1 cellular context compared by ENCODE assay signal in the genomic region with DNA sequence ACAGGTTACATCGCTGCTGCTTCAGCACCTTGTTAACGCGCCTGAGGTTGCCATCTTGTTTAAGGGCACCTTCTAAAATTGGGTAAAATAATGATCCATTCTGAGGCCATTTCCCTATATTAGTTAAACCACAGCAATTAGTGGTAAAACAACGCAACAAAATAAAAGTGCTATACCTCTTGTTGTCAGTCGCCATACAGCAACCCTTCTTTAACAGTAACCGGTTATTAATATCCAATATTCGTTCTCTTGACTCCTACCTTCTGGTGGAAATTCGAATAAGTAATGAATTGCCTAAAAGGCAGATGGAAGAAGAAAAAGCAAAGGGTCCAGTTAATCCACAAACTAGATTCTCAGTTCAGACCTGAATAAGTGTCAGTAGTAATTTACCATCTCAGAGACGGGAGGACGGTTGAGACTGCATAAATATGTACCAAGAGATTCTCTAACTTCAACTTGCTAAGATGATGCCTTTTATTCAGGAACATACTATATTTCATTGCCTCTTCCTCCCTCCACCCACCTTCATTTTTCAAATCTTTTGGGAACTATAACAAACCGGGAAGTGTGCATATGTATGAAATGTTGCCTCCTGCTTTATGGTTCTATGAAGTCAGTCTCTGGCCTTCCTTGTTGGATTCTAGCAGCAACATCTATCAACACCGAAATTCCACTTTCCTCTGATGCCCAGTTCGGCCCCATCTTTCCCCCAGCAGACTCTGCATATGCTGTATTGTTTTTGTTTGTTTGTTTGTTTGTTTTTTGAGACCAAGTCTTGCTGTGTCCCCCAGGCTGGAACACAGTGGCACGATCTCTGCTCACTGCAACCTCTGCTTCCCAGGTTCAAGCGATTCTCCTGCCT.
TF ChIP-seq lines count a peak whose summit lies in the region.

No MANE protein-coding gene starts in this region.

TF ChIP-seq in HepG2, 621 proteins besides CTCF, POLR2A, EP300 and RAD21 (continued from another document and continues in another):
- TF ChIP-seq, protein P1, sequence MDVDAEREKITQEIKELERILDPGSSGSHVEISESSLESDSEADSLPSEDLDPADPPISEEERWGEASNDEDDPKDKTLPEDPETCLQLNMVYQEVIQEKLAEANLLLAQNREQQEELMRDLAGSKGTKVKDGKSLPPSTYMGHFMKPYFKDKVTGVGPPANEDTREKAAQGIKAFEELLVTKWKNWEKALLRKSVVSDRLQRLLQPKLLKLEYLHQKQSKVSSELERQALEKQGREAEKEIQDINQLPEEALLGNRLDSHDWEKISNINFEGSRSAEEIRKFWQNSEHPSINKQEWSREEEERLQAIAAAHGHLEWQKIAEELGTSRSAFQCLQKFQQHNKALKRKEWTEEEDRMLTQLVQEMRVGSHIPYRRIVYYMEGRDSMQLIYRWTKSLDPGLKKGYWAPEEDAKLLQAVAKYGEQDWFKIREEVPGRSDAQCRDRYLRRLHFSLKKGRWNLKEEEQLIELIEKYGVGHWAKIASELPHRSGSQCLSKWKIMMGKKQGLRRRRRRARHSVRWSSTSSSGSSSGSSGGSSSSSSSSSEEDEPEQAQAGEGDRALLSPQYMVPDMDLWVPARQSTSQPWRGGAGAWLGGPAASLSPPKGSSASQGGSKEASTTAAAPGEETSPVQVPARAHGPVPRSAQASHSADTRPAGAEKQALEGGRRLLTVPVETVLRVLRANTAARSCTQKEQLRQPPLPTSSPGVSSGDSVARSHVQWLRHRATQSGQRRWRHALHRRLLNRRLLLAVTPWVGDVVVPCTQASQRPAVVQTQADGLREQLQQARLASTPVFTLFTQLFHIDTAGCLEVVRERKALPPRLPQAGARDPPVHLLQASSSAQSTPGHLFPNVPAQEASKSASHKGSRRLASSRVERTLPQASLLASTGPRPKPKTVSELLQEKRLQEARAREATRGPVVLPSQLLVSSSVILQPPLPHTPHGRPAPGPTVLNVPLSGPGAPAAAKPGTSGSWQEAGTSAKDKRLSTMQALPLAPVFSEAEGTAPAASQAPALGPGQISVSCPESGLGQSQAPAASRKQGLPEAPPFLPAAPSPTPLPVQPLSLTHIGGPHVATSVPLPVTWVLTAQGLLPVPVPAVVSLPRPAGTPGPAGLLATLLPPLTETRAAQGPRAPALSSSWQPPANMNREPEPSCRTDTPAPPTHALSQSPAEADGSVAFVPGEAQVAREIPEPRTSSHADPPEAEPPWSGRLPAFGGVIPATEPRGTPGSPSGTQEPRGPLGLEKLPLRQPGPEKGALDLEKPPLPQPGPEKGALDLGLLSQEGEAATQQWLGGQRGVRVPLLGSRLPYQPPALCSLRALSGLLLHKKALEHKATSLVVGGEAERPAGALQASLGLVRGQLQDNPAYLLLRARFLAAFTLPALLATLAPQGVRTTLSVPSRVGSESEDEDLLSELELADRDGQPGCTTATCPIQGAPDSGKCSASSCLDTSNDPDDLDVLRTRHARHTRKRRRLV (CRISPR knock-in tag; IDR thresholded peaks at IDR 0.05): no peak
- TF ChIP-seq ZNF605 (CRISPR knock-in tag; IDR thresholded peaks at IDR 0.05) (no peak), SSRP1 (CRISPR knock-in tag; IDR thresholded peaks at IDR 0.05) (peak; percentile 90), EHMT2 (IDR thresholded peaks at IDR 0.05; ENCODE audit: borderline replicate concordance, low read depth, low read length) (peak; percentile 94), STAT5B (CRISPR knock-in tag; IDR thresholded peaks at IDR 0.05) (no peak), SCMH1 (CRISPR knock-in tag; IDR thresholded peaks at IDR 0.05; ENCODE audit: borderline replicate concordance) (no peak), GATA4 (IDR thresholded peaks at IDR 0.05; ENCODE audit: borderline replicate concordance, low read depth) (no peak), CERS6 (CRISPR knock-in tag; IDR thresholded peaks at IDR 0.05) (no peak), SIN3B (IDR thresholded peaks at IDR 0.05; ENCODE audit: low read length) (no peak), NR2F6 (IDR thresholded peaks at IDR 0.05) (0 out of 2 replicates have a peak, but pooled peaks have one; percentile 2), NR2F6 (CRISPR knock-in tag; IDR thresholded peaks at IDR 0.05) (no peak), ZNF513 (CRISPR knock-in tag; conservative IDR thresholded peaks at IDR 0.05) (no peak), MATR3 (CRISPR knock-in tag; IDR thresholded peaks at IDR 0.05) (no peak), ZFP37 (CRISPR knock-in tag; IDR thresholded peaks at IDR 0.05; ENCODE audit: borderline replicate concordance) (no peak), TCF7 (IDR thresholded peaks at IDR 0.05; ENCODE audit: low read depth) (no peak), CBX5 (CRISPR knock-in tag; IDR thresholded peaks at IDR 0.05; ENCODE audit: borderline replicate concordance) (no peak), SPEN (CRISPR knock-in tag; IDR thresholded peaks at IDR 0.05; ENCODE audit: low read depth) (no peak), RERE (CRISPR knock-in tag; IDR thresholded peaks at IDR 0.05; ENCODE audit: low read depth) (no peak; the same call in 1 of the 2 replicates), ZNF33A (CRISPR knock-in tag; IDR thresholded peaks at IDR 0.05; ENCODE audit: borderline replicate concordance) (no peak), ZSCAN9 (CRISPR knock-in tag; IDR thresholded peaks at IDR 0.05; ENCODE audit: borderline replicate concordance) (no peak), ELK4 (CRISPR knock-in tag; IDR thresholded peaks at IDR 0.05; ENCODE audit: borderline replicate concordance) (no peak), FOXK1 (CRISPR knock-in tag; IDR thresholded peaks at IDR 0.05; ENCODE audit: borderline replicate concordance, low read depth) (no peak; the same call in 1 of the 2 replicates), ZNF547 (CRISPR knock-in tag; IDR thresholded peaks at IDR 0.05) (no peak), TBX3 (IDR thresholded peaks at IDR 0.05; ENCODE audit: borderline replicate concordance) (no peak)
- TF ChIP-seq, protein P2, sequence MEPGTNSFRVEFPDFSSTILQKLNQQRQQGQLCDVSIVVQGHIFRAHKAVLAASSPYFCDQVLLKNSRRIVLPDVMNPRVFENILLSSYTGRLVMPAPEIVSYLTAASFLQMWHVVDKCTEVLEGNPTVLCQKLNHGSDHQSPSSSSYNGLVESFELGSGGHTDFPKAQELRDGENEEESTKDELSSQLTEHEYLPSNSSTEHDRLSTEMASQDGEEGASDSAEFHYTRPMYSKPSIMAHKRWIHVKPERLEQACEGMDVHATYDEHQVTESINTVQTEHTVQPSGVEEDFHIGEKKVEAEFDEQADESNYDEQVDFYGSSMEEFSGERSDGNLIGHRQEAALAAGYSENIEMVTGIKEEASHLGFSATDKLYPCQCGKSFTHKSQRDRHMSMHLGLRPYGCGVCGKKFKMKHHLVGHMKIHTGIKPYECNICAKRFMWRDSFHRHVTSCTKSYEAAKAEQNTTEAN (CRISPR knock-in tag; conservative IDR thresholded peaks at IDR 0.05): no peak
- TF ChIP-seq, protein P3, sequence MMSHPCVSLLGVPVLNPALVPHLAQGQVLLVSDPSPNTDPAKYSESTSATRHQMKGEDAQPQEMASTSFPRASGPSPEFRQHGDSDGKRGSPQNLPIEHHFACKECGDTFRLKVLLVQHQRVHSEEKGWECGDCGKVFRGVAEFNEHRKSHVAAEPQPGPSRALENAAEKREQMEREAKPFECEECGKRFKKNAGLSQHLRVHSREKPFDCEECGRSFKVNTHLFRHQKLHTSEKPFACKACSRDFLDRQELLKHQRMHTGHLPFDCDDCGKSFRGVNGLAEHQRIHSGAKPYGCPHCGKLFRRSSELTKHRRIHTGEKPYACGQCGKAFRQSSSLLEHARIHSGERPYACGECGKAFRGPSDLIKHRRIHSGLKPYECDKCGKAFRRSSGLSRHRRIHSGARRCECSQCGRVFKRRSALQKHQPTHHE (CRISPR knock-in tag; IDR thresholded peaks at IDR 0.05; ENCODE audit: borderline replicate concordance): no peak
- TF ChIP-seq, protein P4, sequence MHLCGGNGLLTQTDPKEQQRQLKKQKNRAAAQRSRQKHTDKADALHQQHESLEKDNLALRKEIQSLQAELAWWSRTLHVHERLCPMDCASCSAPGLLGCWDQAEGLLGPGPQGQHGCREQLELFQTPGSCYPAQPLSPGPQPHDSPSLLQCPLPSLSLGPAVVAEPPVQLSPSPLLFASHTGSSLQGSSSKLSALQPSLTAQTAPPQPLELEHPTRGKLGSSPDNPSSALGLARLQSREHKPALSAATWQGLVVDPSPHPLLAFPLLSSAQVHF (CRISPR knock-in tag; IDR thresholded peaks at IDR 0.05): no peak
- TF ChIP-seq, protein P5, sequence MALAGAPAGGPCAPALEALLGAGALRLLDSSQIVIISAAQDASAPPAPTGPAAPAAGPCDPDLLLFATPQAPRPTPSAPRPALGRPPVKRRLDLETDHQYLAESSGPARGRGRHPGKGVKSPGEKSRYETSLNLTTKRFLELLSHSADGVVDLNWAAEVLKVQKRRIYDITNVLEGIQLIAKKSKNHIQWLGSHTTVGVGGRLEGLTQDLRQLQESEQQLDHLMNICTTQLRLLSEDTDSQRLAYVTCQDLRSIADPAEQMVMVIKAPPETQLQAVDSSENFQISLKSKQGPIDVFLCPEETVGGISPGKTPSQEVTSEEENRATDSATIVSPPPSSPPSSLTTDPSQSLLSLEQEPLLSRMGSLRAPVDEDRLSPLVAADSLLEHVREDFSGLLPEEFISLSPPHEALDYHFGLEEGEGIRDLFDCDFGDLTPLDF (CRISPR knock-in tag; IDR thresholded peaks at IDR 0.05): no peak
- TF ChIP-seq, protein P6, sequence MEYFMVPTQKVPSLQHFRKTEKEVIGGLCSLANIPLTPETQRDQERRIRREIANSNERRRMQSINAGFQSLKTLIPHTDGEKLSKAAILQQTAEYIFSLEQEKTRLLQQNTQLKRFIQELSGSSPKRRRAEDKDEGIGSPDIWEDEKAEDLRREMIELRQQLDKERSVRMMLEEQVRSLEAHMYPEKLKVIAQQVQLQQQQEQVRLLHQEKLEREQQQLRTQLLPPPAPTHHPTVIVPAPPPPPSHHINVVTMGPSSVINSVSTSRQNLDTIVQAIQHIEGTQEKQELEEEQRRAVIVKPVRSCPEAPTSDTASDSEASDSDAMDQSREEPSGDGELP (IDR thresholded peaks at IDR 0.05; ENCODE audit: borderline replicate concordance, low read depth): no peak
- TF ChIP-seq, protein P7, sequence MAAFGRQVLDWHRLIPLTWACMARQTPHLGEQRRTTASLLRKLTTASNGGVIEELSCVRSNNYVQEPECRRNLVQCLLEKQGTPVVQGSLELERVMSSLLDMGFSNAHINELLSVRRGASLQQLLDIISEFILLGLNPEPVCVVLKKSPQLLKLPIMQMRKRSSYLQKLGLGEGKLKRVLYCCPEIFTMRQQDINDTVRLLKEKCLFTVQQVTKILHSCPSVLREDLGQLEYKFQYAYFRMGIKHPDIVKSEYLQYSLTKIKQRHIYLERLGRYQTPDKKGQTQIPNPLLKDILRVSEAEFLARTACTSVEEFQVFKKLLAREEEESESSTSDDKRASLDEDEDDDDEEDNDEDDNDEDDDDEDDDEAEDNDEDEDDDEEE (CRISPR knock-in tag; IDR thresholded peaks at IDR 0.05): no peak
